ENCODE assay signal across 1 cellular context in genomic region chr11:87819141-87819540, GRCh38.
TF ChIP-seq lines count a peak whose summit lies in the region.

No MANE protein-coding gene starts in this region.

TF ChIP-seq in GM23338, 12 proteins besides CTCF, POLR2A, EP300 and RAD21 (continued from another document):
- TF ChIP-seq CREB1 (CRISPR knock-in tag; IDR thresholded peaks at IDR 0.05; ENCODE audit: low read depth) (no peak), POLR2AphosphoS5 (IDR thresholded peaks at IDR 0.05; ENCODE audit: low read depth) (no peak), ETS1 (IDR thresholded peaks at IDR 0.05) (no peak), REST (IDR thresholded peaks at IDR 0.05; ENCODE audit: unreplicated experiment) (no peak), JUNB (IDR thresholded peaks at IDR 0.05; ENCODE audit: unreplicated experiment) (no peak), EZH2phosphoT487 (IDR thresholded peaks at IDR 0.05; ENCODE audit: unreplicated experiment) (no peak), ZNF331 (CRISPR knock-in tag; IDR thresholded peaks at IDR 0.05; ENCODE audit: low read depth) (no peak), EZH2 (IDR thresholded peaks at IDR 0.05; ENCODE audit: low read depth, unreplicated experiment) (no peak)
